In genomic region chr17:80009391-80010282, GRCh38 we compare ENCODE assay signal across 32 cellular contexts. TPM values are rescaled to one million over a fixed set of nuclear protein-coding genes. Genes with fewer than 3 reads are reported as not detected.
"Had no signal": no experiment of that assay in that cellular context is flagged by ENCODE, and none has a peak within 500 bp of the region (broad histone marks: within the 10 kb centered on the region; RNA-seq: fewer than 3 reads in every experiment).

No MANE protein-coding gene starts in this region.

- ATAC-seq: activated T-cell treated with anti-CD3 and anti-CD28 coated beads, Interleukin-2, amount 50 U/mL, for 72 hours; effector memory CD8-positive, alpha-beta T cell; foreskin keratinocyte; naive thymus-derived CD8-positive, alpha-beta T cell; stimulated activated naive B cell treated with anti-CD40 and anti-IgM and Interleukin-4, amounts not matched to agents 10 μg/mL and 1 μg/mL and 100 μg/mL, for 72 hours; T-cell had no signal

- H3K4me1 ChIP-seq: foreskin keratinocyte had no signal

- DNase-seq: activated CD4-positive, alpha-beta T cell treated with anti-CD3 and anti-CD28 coated beads for 4 hours; activated CD4-positive, alpha-beta T cell treated with anti-CD3 and anti-CD28 coated beads, Interleukin-2, amount 50 U/mL, for 4 hours; activated naive CD4-positive, alpha-beta T cell treated with anti-CD3 and anti-CD28 coated beads, Interleukin-2, amount 10 ng/mL, durations not matched to agents 7 days and 5 days; activated naive CD8-positive, alpha-beta T cell treated with anti-CD3 and anti-CD28 coated beads, Interleukin-2, amount 10 ng/mL, durations not matched to agents 7 days and 5 days; activated T-cell treated with anti-CD3 and anti-CD28 coated beads for 4 hours; activated T-cell treated with anti-CD3 and anti-CD28 coated beads, Interleukin-2, amount 50 U/mL, for 72 hours; cerebellar nuclear complex; dorsolateral prefrontal cortex; effector memory CD8-positive, alpha-beta T cell; foreskin keratinocyte; hypothalamus; kidney glomerular epithelial cell; lower lobe of right lung; mesenchymal stem cell; naive thymus-derived CD8-positive, alpha-beta T cell; stimulated activated CD4-positive, alpha-beta T cell treated with anti-CD3 and anti-CD28 coated beads, Interleukin-15, amount 100 ng/mL, for 24 hours; stimulated activated CD4-positive, alpha-beta T cell treated with anti-CD3 and anti-CD28 coated beads, Interleukin-2, amount 100 ng/mL, for 24 hours; stimulated activated naive B cell treated with anti-CD40 and anti-IgM and Interleukin-4, amounts not matched to agents 10 μg/mL and 1 μg/mL and 100 μg/mL, for 72 hours; stomach; T-cell; thyroid gland had no signal

- H3K4me3 ChIP-seq: ascending aorta, cardiac muscle cell, coronary artery, dorsolateral prefrontal cortex, heart left ventricle, left lung, lower lobe of right lung, smooth muscle cell, stomach, thyroid gland, upper lobe of left lung, vagina had no signal

- H3K4me2 ChIP-seq: smooth muscle cell had no signal

- H3K27ac Mint-ChIP-seq: activated naive CD4-positive, alpha-beta T cell treated with anti-CD3 and anti-CD28 coated beads, Interleukin-2, amount 10 ng/mL, durations not matched to agents 7 days and 5 days; activated naive CD8-positive, alpha-beta T cell treated with anti-CD3 and anti-CD28 coated beads, Interleukin-2, amount 10 ng/mL, durations not matched to agents 7 days and 5 days; activated T-cell treated with anti-CD3 and anti-CD28 coated beads, Interleukin-2, amount 50 U/mL, for 72 hours; effector memory CD8-positive, alpha-beta T cell; stimulated activated naive B cell treated with anti-CD40 and anti-IgM and Interleukin-4, amounts not matched to agents 10 μg/mL and 1 μg/mL and 100 μg/mL, for 72 hours; T-cell had no signal

- H3K27me3 ChIP-seq: ascending aorta, cardiac muscle cell, dorsolateral prefrontal cortex, foreskin keratinocyte, heart left ventricle, left lung, stomach, thyroid gland, upper lobe of left lung, vagina had no signal

- H3K27ac ChIP-seq: ascending aorta, cardiac muscle cell, coronary artery, foreskin keratinocyte, heart left ventricle, left lung, lower lobe of right lung, upper lobe of left lung, vagina had no signal

- H3K9me3 Mint-ChIP-seq: activated naive CD8-positive, alpha-beta T cell treated with anti-CD3 and anti-CD28 coated beads, Interleukin-2, amount 10 ng/mL, durations not matched to agents 7 days and 5 days; effector memory CD8-positive, alpha-beta T cell; naive thymus-derived CD8-positive, alpha-beta T cell; T-cell had no signal

- H3K4me3 Mint-ChIP-seq: activated naive CD4-positive, alpha-beta T cell treated with anti-CD3 and anti-CD28 coated beads, Interleukin-2, amount 10 ng/mL, durations not matched to agents 7 days and 5 days; activated naive CD8-positive, alpha-beta T cell treated with anti-CD3 and anti-CD28 coated beads, Interleukin-2, amount 10 ng/mL, durations not matched to agents 7 days and 5 days; activated T-cell treated with anti-CD3 and anti-CD28 coated beads, Interleukin-2, amount 50 U/mL, for 72 hours; brain; effector memory CD8-positive, alpha-beta T cell; naive thymus-derived CD8-positive, alpha-beta T cell; stimulated activated naive B cell treated with anti-CD40 and anti-IgM and Interleukin-4, amounts not matched to agents 10 μg/mL and 1 μg/mL and 100 μg/mL, for 72 hours; T-cell had no signal

- H3K9me3 ChIP-seq: ascending aorta, left lung, lower lobe of right lung, stomach, thyroid gland, upper lobe of left lung, vagina had no signal

- H3K4me1 Mint-ChIP-seq: activated naive CD8-positive, alpha-beta T cell treated with anti-CD3 and anti-CD28 coated beads, Interleukin-2, amount 10 ng/mL, durations not matched to agents 7 days and 5 days had no signal

- FAIRE-seq: endothelial cell of umbilical vein had no signal

- H3K27me3 Mint-ChIP-seq: activated naive CD8-positive, alpha-beta T cell treated with anti-CD3 and anti-CD28 coated beads, Interleukin-2, amount 10 ng/mL, durations not matched to agents 7 days and 5 days; brain; effector memory CD8-positive, alpha-beta T cell; naive thymus-derived CD8-positive, alpha-beta T cell; T-cell had no signal

- H3K36me3 Mint-ChIP-seq: activated naive CD4-positive, alpha-beta T cell treated with anti-CD3 and anti-CD28 coated beads, Interleukin-2, amount 10 ng/mL, durations not matched to agents 7 days and 5 days; activated naive CD8-positive, alpha-beta T cell treated with anti-CD3 and anti-CD28 coated beads, Interleukin-2, amount 10 ng/mL, durations not matched to agents 7 days and 5 days had no signal

RNA-seq across cellular contexts. Expression of gene CCDC40, which starts 26.8 kb away (rescaled TPM):
- total RNA-seq: T-helper 2 cell treated with Interferon-gamma antibody and Interleukin-4, amounts not matched to agents 100 ng/mL and 5 ng/mL, for 36 hours had no signal
